In the genomic region with DNA sequence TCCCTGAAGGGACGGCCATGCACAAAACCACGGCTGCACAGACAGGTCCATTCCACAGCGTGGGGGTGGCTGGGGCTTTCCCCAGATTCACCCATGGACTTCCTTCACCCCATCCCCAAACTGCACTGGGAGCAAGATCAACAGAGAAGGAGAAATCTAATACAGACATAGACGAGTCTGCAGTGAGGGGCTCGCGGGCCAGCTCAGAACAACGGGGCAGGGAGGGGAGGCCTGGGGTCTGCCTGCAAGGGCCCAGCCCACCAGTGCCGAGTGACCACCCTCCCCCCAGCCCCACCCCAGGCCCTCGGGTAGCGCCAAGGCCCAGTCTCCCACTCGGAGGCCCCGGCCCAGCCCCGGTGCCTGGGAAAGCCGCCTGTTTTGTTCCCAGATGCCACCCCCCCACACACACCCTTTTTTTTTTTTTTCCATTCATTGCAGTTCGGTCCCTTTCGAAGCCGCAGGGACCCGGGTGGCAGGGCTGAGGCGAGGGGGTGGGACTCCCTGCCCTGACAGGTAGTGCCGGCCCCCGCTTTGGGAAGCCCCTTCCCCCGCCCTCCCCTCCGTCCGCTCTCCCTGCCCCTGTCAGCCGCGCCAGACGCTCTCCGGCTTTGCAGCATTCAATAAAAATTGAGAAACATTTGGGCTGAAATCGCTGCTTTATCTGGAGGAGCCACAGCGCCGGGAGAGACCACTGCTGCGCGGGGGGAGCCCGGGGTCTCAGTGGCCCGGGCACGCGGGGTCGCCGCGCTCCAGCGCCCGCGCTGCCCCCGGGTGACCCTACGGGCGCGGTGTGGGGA, we compare ENCODE assay signal across 8 cellular contexts. TPM values are rescaled to one million over a fixed set of nuclear protein-coding genes. Genes with fewer than 3 reads are reported as not detected.
A peak's percentile ranks its signal among the peaks of the same experiment; 100 is the strongest.
DNase-seq lines count a peak whose midpoint lies in the region; ATAC-seq and TF ChIP-seq lines count a peak whose summit lies in the region.

No MANE protein-coding gene starts in this region.

- ATAC-seq in mucosa of descending colon = peak; percentile 38
- ATAC-seq in GM21619 (IDR thresholded peaks at IDR 0.05; ENCODE audit: unreplicated experiment) = no peak
- no peak for ATAC-seq in HG03135 (IDR thresholded peaks at IDR 0.05; ENCODE audit: unreplicated experiment)

- H3K4me1 ChIP-seq in mucosa of descending colon (ENCODE audit: low read depth) (peaks cover 23% of the 10 kb centered on the region), tibial nerve (peaks cover 0 to 35% (median 13%) of the 10 kb centered on the region in 4 donors)

- TF ChIP-seq CTCF in epithelial cell of esophagus (IDR thresholded peaks at IDR 0.05; ENCODE audit: insufficient read depth, low read depth, low read length, missing control alignments) (no peak), mucosa of descending colon (IDR thresholded peaks at IDR 0.05) (no peak), tibial nerve (IDR thresholded peaks at IDR 0.05) (no peak)

- H3K4me3 ChIP-seq in epithelial cell of esophagus (ENCODE audit: low read length) (peak overlapping the region; percentile 36), mucosa of descending colon (no peak overlapping the region), tibial nerve (peak overlapping the region; percentile 26 to 59 (median 44))

- in situ Hi-C loops in G401 (cut with HindIII; ENCODE audit: low sequenced_read_pairs) = loop anchor here (5.0 kb wide), 1 partner anchor 47 kb away; no protein-coding TSS in a partner anchor

- peak overlapping the region in 3 of 4 donors; percentile 2 to 80 (median 42) for H3K27ac ChIP-seq in tibial nerve

- peak in 1 of 2 donors; percentile 9 for TF ChIP-seq POLR2A in tibial nerve (IDR thresholded peaks at IDR 0.05)

- intact Hi-C loops in mucosa of descending colon (cut with DNase I, micrococcal nuclease) = loop anchor here in 1 of 2 donors (10.0 kb wide), 1 partner anchor 155 kb away; no protein-coding TSS in a partner anchor

- WGBS in tibial nerve, 2 donors = 5% methylated on average over 26 to 34 of the region's 47 CpGs

- H3K9me3 ChIP-seq in mucosa of descending colon (no peaks in the 10 kb centered on the region), tibial nerve (no peaks in the 10 kb centered on the region)

- peak; percentile 43 for DNase-seq in G401 (ENCODE audit: low spot score)
- DNase-seq in M059J (ENCODE audit: low read depth) = peak; percentile 57
- DNase-seq in UCSD-AML1 (lab: John Stamatoyannopoulos, UW; ENCODE audit: unreplicated experiment) = peak; percentile 56
- peak; percentile 53 for DNase-seq in epithelial cell of esophagus (ENCODE audit: low read depth)
- DNase-seq in mucosa of descending colon = peak in 2 of 3 donors; percentile 77 to 80
- peak; percentile 38 to 43 for DNase-seq in tibial nerve (ENCODE audit: low spot score in 2 of 2)

- TF ChIP-seq EP300 in tibial nerve (IDR thresholded peaks at IDR 0.05) = peak in 1 of 2 donors; percentile 38

- H3K36me3 ChIP-seq in mucosa of descending colon (ENCODE audit: low read depth) (no peaks in the 10 kb centered on the region), tibial nerve (no peaks in the 10 kb centered on the region)

- H3K27me3 ChIP-seq in tibial nerve = peaks cover 0 to 7% of the 10 kb centered on the region in 2 donors

RNA-seq across cellular contexts. Expression of gene EPHB2, which starts 0.6 kb away (rescaled TPM):
- total RNA-seq in G401 (2014; rRNA removed; shearing (Covaris generic)) = 0.14 and 1.1 TPM in 2 replicates
- total RNA-seq in M059J (2014; rRNA removed; shearing (Covaris generic)) = 23.0 and 26.7 TPM in 2 replicates
- total RNA-seq in mucosa of descending colon (10 to 100 TPM; 22.7 to 76.7 (median 70.8) TPM), tibial nerve (10 to 100 TPM in 1 of 4 donors, 1 to 10 TPM in 3; 7.2 to 12.6 (median 9.1) TPM)

RNA-seq across cellular contexts. Expression of gene C1QB, which starts 57.1 kb away (rescaled TPM):
- total RNA-seq in G401 (2014; rRNA removed; shearing (Covaris generic)) = not detected in 2 replicates
- total RNA-seq in M059J (2014; rRNA removed; shearing (Covaris generic)) = not detected in 2 replicates
- total RNA-seq in mucosa of descending colon (100 to 1,000 TPM in 2 of 3 donors, 10 to 100 TPM in 1; 36.9 to 217 (median 215) TPM), tibial nerve (100 to 1,000 TPM; 252 to 592 (median 411) TPM)

Comparison
In these comparisons a context has a peak if more than half of its experiments do, and no peak if none do; other contexts are left out.
1. RNA of gene C1QB, which starts 57.1 kb away (total RNA-seq): 252 to 592 TPM in tibial nerve and 36.9 to 217 TPM in mucosa of descending colon; not detected in G401 and not detected in M059J; every median in the first group is over 10 times any median in the second.
2. Peak in every context shown above with its lines, with median percentiles within 50 percentile points of each other: DNase-seq.